In the genomic region with DNA sequence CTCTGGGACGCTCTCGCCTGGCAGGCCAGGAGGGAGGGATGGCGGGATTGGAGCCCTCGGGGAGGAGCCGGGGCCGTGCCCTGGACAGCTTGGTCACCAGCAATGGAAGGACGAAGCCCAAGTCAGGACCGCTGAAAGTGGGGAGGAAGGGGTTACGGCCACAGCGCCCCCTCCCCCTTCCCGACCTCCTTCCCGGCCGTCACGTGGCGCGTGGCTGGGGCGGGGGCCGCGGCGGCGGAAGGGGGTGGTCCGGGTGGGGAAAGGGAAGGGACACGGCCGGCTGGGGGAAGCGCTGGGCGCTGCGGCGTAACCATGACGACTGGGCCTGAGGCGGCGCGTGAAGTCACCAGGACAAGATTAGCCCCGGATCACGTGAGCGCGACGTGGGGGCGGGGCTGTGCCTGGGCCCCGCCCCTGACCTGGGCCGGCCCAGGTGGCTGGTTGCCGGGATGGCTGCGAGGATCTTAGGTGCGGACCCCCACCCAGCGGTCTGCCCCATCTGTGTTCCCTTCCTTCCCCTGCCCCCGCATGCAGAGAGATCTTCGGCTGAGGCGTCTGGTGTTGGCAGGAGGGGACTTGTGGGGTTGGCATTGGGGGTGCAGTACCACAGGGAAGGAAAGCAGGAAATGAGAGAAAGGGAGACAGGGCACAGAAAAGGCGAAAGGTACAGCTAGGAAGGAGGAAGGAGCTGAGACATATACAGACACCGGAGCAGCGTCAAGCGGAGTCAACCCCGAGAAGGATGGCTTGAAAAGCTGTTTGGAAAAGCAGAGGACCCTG, we compare ENCODE assay signal across 8 cellular contexts. TPM values are rescaled to one million over a fixed set of nuclear protein-coding genes. Genes with fewer than 3 reads are reported as not detected.
DNase-seq lines count a peak whose midpoint lies in the region; ATAC-seq and TF ChIP-seq lines count a peak whose summit lies in the region.

No MANE protein-coding gene starts in this region.

- 2% methylated on average over 44 of the region's 52 CpGs for WGBS in prostate gland

- DNase-seq in NCI-H1436 (lab: John Stamatoyannopoulos, UW) (peak; percentile 85), amniotic stem cell (lab: John Stamatoyannopoulos, UW) (peak; percentile 76), left ventricle myocardium inferior (peak; percentile 92), prostate gland (ENCODE audit: low spot score) (peak; percentile 92), upper lobe of right lung (peak; percentile 96)

- peak overlapping the region; percentile 90 for H3K4me3 Mint-ChIP-seq in T-helper 1 cell treated with Interleukin-12 subunit alpha and Interleukin-12 subunit beta and Interleukin-4 antibody, amounts not matched to agents 30 μg/mL and 1 μg/mL, for 36 hours

- intact Hi-C loops in left ventricle myocardium inferior (cut with micrococcal nuclease) (no loop called here), prostate gland (cut with DNase I) (no loop called here), upper lobe of right lung (cut with DNase I) (no loop called here)

- no peaks in the 10 kb centered on the region for H3K9me3 Mint-ChIP-seq in T-helper 1 cell treated with Interleukin-12 subunit alpha and Interleukin-12 subunit beta and Interleukin-4 antibody, amounts not matched to agents 30 μg/mL and 1 μg/mL, for 36 hours

- TF ChIP-seq POLR2A in GM10847 (IDR thresholded peaks at IDR 0.05; ENCODE audit: extremely low read depth, insufficient read length): peak; percentile 79
- TF ChIP-seq POLR2A in prostate gland (IDR thresholded peaks at IDR 0.05): peak; percentile 93

- peak overlapping the region; percentile 49 for H3K27ac Mint-ChIP-seq in T-helper 1 cell treated with Interleukin-12 subunit alpha and Interleukin-12 subunit beta and Interleukin-4 antibody, amounts not matched to agents 30 μg/mL and 1 μg/mL, for 36 hours

- peaks cover 4% of the 10 kb centered on the region for H3K36me3 Mint-ChIP-seq in T-helper 1 cell treated with Interleukin-12 subunit alpha and Interleukin-12 subunit beta and Interleukin-4 antibody, amounts not matched to agents 30 μg/mL and 1 μg/mL, for 36 hours (ENCODE audit: low read depth)

- H3K27ac ChIP-seq in left ventricle myocardium inferior (replicated peaks): peak overlapping the region; percentile 83
- peak overlapping the region; percentile 84 to 89 for H3K27ac ChIP-seq in prostate gland
- H3K27ac ChIP-seq in upper lobe of right lung: peak overlapping the region; percentile 81

- TF ChIP-seq CTCF in left ventricle myocardium inferior (IDR thresholded peaks at IDR 0.05; ENCODE audit: borderline replicate concordance): no peak
- no peak for TF ChIP-seq CTCF in prostate gland (IDR thresholded peaks at IDR 0.05)
- no peak for TF ChIP-seq CTCF in upper lobe of right lung (IDR thresholded peaks at IDR 0.05)

- H3K9me3 ChIP-seq in left ventricle myocardium inferior (replicated peaks): no peaks in the 10 kb centered on the region
- no peaks in the 10 kb centered on the region for H3K9me3 ChIP-seq in prostate gland
- H3K9me3 ChIP-seq in upper lobe of right lung: no peaks in the 10 kb centered on the region

- H3K4me1 Mint-ChIP-seq in T-helper 1 cell treated with Interleukin-12 subunit alpha and Interleukin-12 subunit beta and Interleukin-4 antibody, amounts not matched to agents 30 μg/mL and 1 μg/mL, for 36 hours (ENCODE audit: low read depth): peaks cover 26% of the 10 kb centered on the region

- H3K27me3 ChIP-seq in left ventricle myocardium inferior (ENCODE audit: low read depth) (no peaks in the 10 kb centered on the region), prostate gland (replicated peaks; ENCODE audit: insufficient read depth) (no peaks in the 10 kb centered on the region), upper lobe of right lung (no peaks in the 10 kb centered on the region)

- H3K4me3 ChIP-seq in left ventricle myocardium inferior (peak overlapping the region; percentile 75), prostate gland (peak overlapping the region; percentile 50 to 58), upper lobe of right lung (peak overlapping the region; percentile 62)

- H3K4me1 ChIP-seq in left ventricle myocardium inferior (peaks cover 43% of the 10 kb centered on the region), prostate gland (replicated peaks) (peaks cover 4% of the 10 kb centered on the region), upper lobe of right lung (peaks cover 43% of the 10 kb centered on the region)

- no peaks in the 10 kb centered on the region for H3K36me3 ChIP-seq in left ventricle myocardium inferior
- H3K36me3 ChIP-seq in prostate gland: no peaks in the 10 kb centered on the region
- peaks cover 2% of the 10 kb centered on the region for H3K36me3 ChIP-seq in upper lobe of right lung

- no peaks in the 10 kb centered on the region for H3K27me3 Mint-ChIP-seq in T-helper 1 cell treated with Interleukin-12 subunit alpha and Interleukin-12 subunit beta and Interleukin-4 antibody, amounts not matched to agents 30 μg/mL and 1 μg/mL, for 36 hours (ENCODE audit: low read depth)

- ATAC-seq in HG02678 (IDR thresholded peaks at IDR 0.05; ENCODE audit: unreplicated experiment): peak; percentile 98
- peak; percentile 97 for ATAC-seq in upper lobe of right lung

RNA-seq across cellular contexts. Expression of a gene that starts 6.2 kb away (rescaled TPM):
- total RNA-seq in left ventricle myocardium inferior (4.8 TPM), prostate gland (10 to 100 TPM in 1 of 2 donors, 1 to 10 TPM in 1; 4.3 to 30.9 TPM), upper lobe of right lung (22.3 TPM)

RNA-seq across cellular contexts. Expression of a gene that starts 8.1 kb away (rescaled TPM):
- total RNA-seq in left ventricle myocardium inferior (12.9 TPM), prostate gland (10 to 100 TPM; 23.4 to 45.7 TPM), upper lobe of right lung (33.1 TPM)

RNA-seq across cellular contexts. Expression of a gene that starts 14.3 kb away (rescaled TPM):
- total RNA-seq in left ventricle myocardium inferior (not detected), prostate gland (not detected), upper lobe of right lung (not detected)

RNA-seq across cellular contexts. Expression of a gene that starts 41.1 kb away (rescaled TPM):
- total RNA-seq in left ventricle myocardium inferior (530 TPM), prostate gland (100 to 1,000 TPM; 322 to 534 TPM), upper lobe of right lung (727 TPM)

RNA-seq across cellular contexts. Expression of a gene that starts 51.5 kb away (rescaled TPM):
- total RNA-seq in left ventricle myocardium inferior (53.1 TPM), prostate gland (100 to 1,000 TPM in 1 of 2 donors, 10 to 100 TPM in 1; 98.8 to 104 TPM), upper lobe of right lung (172 TPM)

Comparison
In these comparisons a context has a peak if more than half of its experiments do, and no peak if none do; other contexts are left out.
1. Peak in every context shown above with its lines: DNase-seq, ATAC-seq, H3K4me3 ChIP-seq and H3K27ac ChIP-seq.